ENCODE assay signal across 13 cellular contexts in genomic region chr2:190379249-190379964, GRCh38. TPM values are rescaled to one million over a fixed set of nuclear protein-coding genes. Genes with fewer than 3 reads are reported as not detected.
DNase-seq lines count a peak whose midpoint lies in the region; ATAC-seq, FAIRE-seq and TF ChIP-seq lines count a peak whose summit lies in the region.
"Had no signal": no experiment of that assay in that cellular context is flagged by ENCODE, and none has a peak within 500 bp of the region (broad histone marks: within the 10 kb centered on the region; RNA-seq: fewer than 3 reads in every experiment).

No MANE protein-coding gene starts in this region.

- H3K27ac ChIP-seq in H1 (ENCODE audit: low read depth, low read length), result no peak overlapping the region

- TF ChIP-seq EP300 in H1 (IDR thresholded peaks at IDR 0.05; ENCODE audit: borderline replicate concordance in 1 of 2, low read depth in 2 of 2, low read length in 2 of 2), result no peak

- H4K5ac ChIP-seq in H1 (ENCODE audit: insufficient read length, low read depth, low read length), result no peak overlapping the region

- no peaks in the 10 kb centered on the region for H4K20me1 ChIP-seq in H1 (replicated peaks in 1 of 2; ENCODE audit: control insufficient read depth in 1 of 2, insufficient read depth in 2 of 2, low read length in 2 of 2)

- FAIRE-seq in H1 (lab: Jason Lieb, UNC), result no peak
- FAIRE-seq: TTC549 had no signal

- no peak overlapping the region for H3K14ac ChIP-seq in H1 (ENCODE audit: insufficient read length)

- H3K4me1 Mint-ChIP-seq in stimulated activated naive CD8-positive, alpha-beta T cell treated with anti-CD3 and anti-CD28 coated beads, Interleukin-15, amount 100 ng/mL, for 72 hours, result peaks cover 7% of the 10 kb centered on the region

- peaks cover 0 to 1% (median 0%) of the 10 kb centered on the region in 4 experiments; a peak in 1 of 7 replicates for H3K27me3 ChIP-seq in H1 (replicated peaks in 1 of 4; ENCODE audit: control insufficient read depth in 3 of 4, extremely low read depth in 1 of 4, insufficient read depth in 3 of 4, low read length in 3 of 4)

- ATAC-seq in stimulated activated naive CD8-positive, alpha-beta T cell treated with anti-CD3 and anti-CD28 coated beads, Interleukin-15, amount 100 ng/mL, for 72 hours, result no peak
- ATAC-seq: effector memory CD8-positive, alpha-beta T cell had no signal

- peak overlapping the region; percentile 59; the same call in 1 of the 2 replicates for H2AFZ ChIP-seq in H1 (ENCODE audit: low read length)

- H3K4me3 Mint-ChIP-seq in stimulated activated naive CD8-positive, alpha-beta T cell treated with anti-CD3 and anti-CD28 coated beads, Interleukin-15, amount 100 ng/mL, for 72 hours, result no peak overlapping the region
- H3K4me3 Mint-ChIP-seq: effector memory CD8-positive, alpha-beta T cell had no signal

- H2AK5ac ChIP-seq in H1 (ENCODE audit: low read depth, low read length), result no peak overlapping the region

- no peak overlapping the region for H2BK12ac ChIP-seq in H1 (ENCODE audit: low read depth, low read length)

- no peak overlapping the region for H3K27ac Mint-ChIP-seq in stimulated activated naive CD8-positive, alpha-beta T cell treated with anti-CD3 and anti-CD28 coated beads, Interleukin-15, amount 100 ng/mL, for 72 hours
- H3K27ac Mint-ChIP-seq: effector memory CD8-positive, alpha-beta T cell had no signal

- no peak overlapping the region for H3K23ac ChIP-seq in H1 (ENCODE audit: insufficient read length)

- H3K79me1 ChIP-seq in H1 (ENCODE audit: low read depth, low read length), result no peaks in the 10 kb centered on the region

- H3K4me2 ChIP-seq in H1 (ENCODE audit: insufficient read depth in 1 of 2, low read depth in 2 of 2, low read length in 2 of 2), result no peak overlapping the region

- no peak overlapping the region; a peak in 1 of 7 replicates for H3K9ac ChIP-seq in H1 (replicated peaks in 1 of 4; ENCODE audit: extremely low read depth in 1 of 4, low read depth in 3 of 4, low read length in 3 of 4)

- no peak overlapping the region for H2BK120ac ChIP-seq in H1 (replicated peaks; ENCODE audit: low read depth, low read length)

- no peak overlapping the region for H3K18ac ChIP-seq in H1 (ENCODE audit: extremely low read depth, low read length)

- H2BK5ac ChIP-seq in H1 (ENCODE audit: low read depth, low read length), result no peak overlapping the region

- H3K9me3 Mint-ChIP-seq in stimulated activated naive CD8-positive, alpha-beta T cell treated with anti-CD3 and anti-CD28 coated beads, Interleukin-15, amount 100 ng/mL, for 72 hours, result no peaks in the 10 kb centered on the region
- H3K9me3 Mint-ChIP-seq: effector memory CD8-positive, alpha-beta T cell had no signal

- TF ChIP-seq POLR2A in H1 (IDR thresholded peaks at IDR 0.05; ENCODE audit: control extremely low read depth in 1 of 2, low read depth in 2 of 2, low read length in 2 of 2), result no peak

- CTCF ChIA-PET in H1 (lab: Charles Lee; ENCODE audit: partially characterized antibody), result interaction anchor here (0.9 to 1.5 kb wide), 6 partner anchors 67 to 302 kb away, joined by 3 to 4 read pairs (median 3); no protein-coding TSS in a partner anchor

- H3K79me2 ChIP-seq in H1 (ENCODE audit: control insufficient read depth in 1 of 2, insufficient read depth in 2 of 2, low read length in 2 of 2), result no peaks in the 10 kb centered on the region

- DNase-seq in NCI-H146 (lab: John Stamatoyannopoulos, UW) (peak; percentile 52), NCI-H146 treated with DMSO at 0.1 percent for 48 hours (lab: John Stamatoyannopoulos, UW; ENCODE audit: unreplicated experiment) (no peak), NCI-H2227 (lab: John Stamatoyannopoulos, UW; ENCODE audit: unreplicated experiment) (peak; percentile 37), H1 (ENCODE audit: low read depth in 1 of 2, low spot score in 2 of 2) (no peak), retinal pigment epithelial cell (ENCODE audit: low read depth) (peak; percentile 74), HuH-7.5 (ENCODE audit: low spot score) (no peak)
- DNase-seq in activated CD4-positive, alpha-beta T cell treated with anti-CD3 and anti-CD28 coated beads, Interleukin-2, amount 50 U/mL, for 1 hour, result no peak
- DNase-seq in stimulated activated naive CD8-positive, alpha-beta T cell treated with anti-CD3 and anti-CD28 coated beads, Interleukin-15, amount 100 ng/mL, for 72 hours, result no peak
- DNase-seq: 8988T; COR-L47; effector memory CD8-positive, alpha-beta T cell; NCI-H446 treated with DMSO at 0.1 percent for 48 hours had no signal

- no peak overlapping the region for H4K91ac ChIP-seq in H1 (replicated peaks; ENCODE audit: insufficient read length, low read length)

- 0 out of 2 replicates have a peak overlapping the region, but pooled peaks have one; percentile 85 for H2BK15ac ChIP-seq in H1 (ENCODE audit: low read length)

- TF ChIP-seq RAD21 in H1 (IDR thresholded peaks at IDR 0.05 in 1 of 2, conservative IDR thresholded peaks at IDR 0.05 in 1 of 2; ENCODE audit: low read depth in 2 of 2, low read length in 2 of 2), result no peak

- H3K9me3 ChIP-seq in H1 (ENCODE audit: insufficient read depth in 2 of 2, low read depth in 1 of 2, low read length in 1 of 2), result no peaks in the 10 kb centered on the region

- TF ChIP-seq CTCF in H1 (IDR thresholded peaks at IDR 0.05; ENCODE audit: control extremely low read depth in 1 of 3, insufficient read depth in 1 of 3, low read depth in 1 of 3, low read length in 3 of 3), result no peak
- no peak for TF ChIP-seq CTCF in retinal pigment epithelial cell (conservative IDR thresholded peaks at IDR 0.05; ENCODE audit: low read depth, low read length)

- no peaks in the 10 kb centered on the region for H3K27me3 Mint-ChIP-seq in stimulated activated naive CD8-positive, alpha-beta T cell treated with anti-CD3 and anti-CD28 coated beads, Interleukin-15, amount 100 ng/mL, for 72 hours

- no peak overlapping the region for H3K4ac ChIP-seq in H1 (replicated peaks; ENCODE audit: insufficient read length, low read depth, low read length)

- H3K4me3 ChIP-seq in H1 (ENCODE audit: extremely low read depth in 1 of 4, insufficient read depth in 2 of 4, low read depth in 3 of 4, low read length in 4 of 4), result no peak overlapping the region
- H3K4me3 ChIP-seq in retinal pigment epithelial cell (ENCODE audit: low read length), result no peak overlapping the region

- H2BK20ac ChIP-seq in H1 (ENCODE audit: low read length), result no peak overlapping the region

- no peaks in the 10 kb centered on the region for H3K4me1 ChIP-seq in H1 (replicated peaks in 1 of 4; ENCODE audit: control insufficient read depth in 3 of 4, insufficient read depth in 4 of 4, low read length in 3 of 4)

- POLR2A ChIA-PET in H1 (lab: Charles Lee; ENCODE audit: partially characterized antibody), result no interaction called here

- no peaks in the 10 kb centered on the region for H3K23me2 ChIP-seq in H1 (ENCODE audit: low read depth, low read length)

- WGBS in H1 (ENCODE audit: extremely low coverage in 1 of 2, insufficient coverage in 1 of 2, insufficient read length in 1 of 2, insufficient replicate concordance in 2 of 2, low coverage in 1 of 2, low lambda C conversion rate in 2 of 2, missing lambda C conversion rate in 1 of 2), 2 experiments, result 92% methylated on average over 10 of the region's 10 CpGs; no CpG with 5 or more reads in 1 of the 2 experiments

- H3K56ac ChIP-seq in H1 (replicated peaks; ENCODE audit: insufficient read length, low read depth, low read length), result no peak overlapping the region

- H3K36me3 ChIP-seq in H1 (ENCODE audit: control insufficient read depth in 2 of 4, insufficient read depth in 4 of 4, low read length in 3 of 4), result no peaks in the 10 kb centered on the region

- no peak overlapping the region for H4K8ac ChIP-seq in H1 (ENCODE audit: extremely low read depth, insufficient read depth, low read length)

TF ChIP-seq in H1, 55 proteins besides CTCF, POLR2A, EP300 and RAD21 (continues in another document):
- no peak for TF ChIP-seq NRF1 (IDR thresholded peaks at IDR 0.05; ENCODE audit: low read depth, low read length)
- no peak for TF ChIP-seq USF2 (IDR thresholded peaks at IDR 0.05; ENCODE audit: low read length)
- no peak for TF ChIP-seq TCF12 (IDR thresholded peaks at IDR 0.05; ENCODE audit: low read depth, low read length)

RNA-seq across cellular contexts. Expression of gene MFSD6, which starts 28.7 kb away (rescaled TPM):
- total RNA-seq in H1 (2021; fragmentation: NEBNext Ultra II Directional; extraction: Animal tissue kit (Norgen Biotek cat#: 25700)), result 5.1 and 6.3 TPM in 2 replicates
- polyA plus RNA-seq in H1 (2011; rRNA removed), result 1.8 and 2.7 TPM in 2 replicates
- polyA plus RNA-seq in H1 (2011; cell fraction: cytosol; rRNA removed), result 2.5 TPM
- 7.3 TPM for polyA plus RNA-seq in H1 (2011; cell fraction: nucleus; rRNA removed)
- polyA plus RNA-seq in H1 (2012, experiment 1 of 2), result 2.8 to 4.1 TPM (median 3.2 TPM) in 4 replicates
- polyA plus RNA-seq in H1 (2012, experiment 2 of 2), result 0.35 TPM
- 5.7 TPM for polyA plus RNA-seq in H1 (2013, experiment 1 of 2)
- 5.9 TPM for polyA plus RNA-seq in H1 (2013, experiment 2 of 2)
- 4.7 and 6.7 TPM in 2 replicates for polyA minus RNA-seq in H1 (2011; rRNA and poly(A)+ RNA removed)
- polyA minus RNA-seq in H1 (2011; cell fraction: cytosol; rRNA and poly(A)+ RNA removed), result 9.4 TPM
- polyA minus RNA-seq in H1 (2011; cell fraction: nucleus; rRNA and poly(A)+ RNA removed), result 17.0 TPM

RNA-seq across cellular contexts. Expression of gene INPP1, which starts 36.0 kb away (rescaled TPM):
- total RNA-seq in H1 (2021; fragmentation: NEBNext Ultra II Directional; extraction: Animal tissue kit (Norgen Biotek cat#: 25700)), result 2.5 and 3.0 TPM in 2 replicates
- polyA plus RNA-seq in H1 (2011; rRNA removed), result 0.83 and 0.88 TPM in 2 replicates
- polyA plus RNA-seq in H1 (2011; cell fraction: cytosol; rRNA removed), result 0.93 TPM
- 1.1 TPM for polyA plus RNA-seq in H1 (2011; cell fraction: nucleus; rRNA removed)
- 1.6 to 3.0 TPM (median 2.2 TPM) in 4 replicates for polyA plus RNA-seq in H1 (2012, experiment 1 of 2)
- 2.0 TPM for polyA plus RNA-seq in H1 (2012, experiment 2 of 2)
- polyA plus RNA-seq in H1 (2013, experiment 1 of 2), result 2.5 TPM
- polyA plus RNA-seq in H1 (2013, experiment 2 of 2), result 2.0 TPM
- polyA minus RNA-seq in H1 (2011; rRNA and poly(A)+ RNA removed), result 0.88 and 0.91 TPM in 2 replicates
- 1.4 TPM for polyA minus RNA-seq in H1 (2011; cell fraction: cytosol; rRNA and poly(A)+ RNA removed)
- polyA minus RNA-seq in H1 (2011; cell fraction: nucleus; rRNA and poly(A)+ RNA removed), result 2.0 TPM

RNA-seq across cellular contexts. Expression of gene HIBCH, which starts 59.8 kb away (rescaled TPM):
- total RNA-seq in H1 (2021; fragmentation: NEBNext Ultra II Directional; extraction: Animal tissue kit (Norgen Biotek cat#: 25700)), result 30.7 and 31.8 TPM in 2 replicates
- polyA plus RNA-seq in H1 (2011; rRNA removed), result 4.7 and 7.5 TPM in 2 replicates
- polyA plus RNA-seq in H1 (2011; cell fraction: cytosol; rRNA removed), result 14.7 TPM
- 9.6 TPM for polyA plus RNA-seq in H1 (2011; cell fraction: nucleus; rRNA removed)
- polyA plus RNA-seq in H1 (2012, experiment 1 of 2), result 18.3 to 37.6 TPM (median 20.5 TPM) in 4 replicates
- 2.6 TPM for polyA plus RNA-seq in H1 (2012, experiment 2 of 2)
- polyA plus RNA-seq in H1 (2013, experiment 1 of 2), result 24.0 TPM
- polyA plus RNA-seq in H1 (2013, experiment 2 of 2), result 21.8 TPM
- polyA minus RNA-seq in H1 (2011; rRNA and poly(A)+ RNA removed), result 16.2 and 16.7 TPM in 2 replicates
- 11.8 TPM for polyA minus RNA-seq in H1 (2011; cell fraction: cytosol; rRNA and poly(A)+ RNA removed)
- 44.2 TPM for polyA minus RNA-seq in H1 (2011; cell fraction: nucleus; rRNA and poly(A)+ RNA removed)

Comparison
In these comparisons a context has a peak if more than half of its experiments do, and no peak if none do; other contexts are left out.
1. DNase-seq: peak in NCI-H146 (single experiment), NCI-H2227 (single experiment) and retinal pigment epithelial cell (single experiment); none in NCI-H146 treated with DMSO at 0.1 percent for 48 hours (single experiment), H1 (0 of 2), activated CD4-positive, alpha-beta T cell treated with anti-CD3 and anti-CD28 coated beads, Interleukin-2, amount 50 U/mL, for 1 hour (single experiment), HuH-7.5 (single experiment) and stimulated activated naive CD8-positive, alpha-beta T cell treated with anti-CD3 and anti-CD28 coated beads, Interleukin-15, amount 100 ng/mL, for 72 hours (0 of 2).